Comparison of ENCODE assay signal across 9 cellular contexts in the genomic region with DNA sequence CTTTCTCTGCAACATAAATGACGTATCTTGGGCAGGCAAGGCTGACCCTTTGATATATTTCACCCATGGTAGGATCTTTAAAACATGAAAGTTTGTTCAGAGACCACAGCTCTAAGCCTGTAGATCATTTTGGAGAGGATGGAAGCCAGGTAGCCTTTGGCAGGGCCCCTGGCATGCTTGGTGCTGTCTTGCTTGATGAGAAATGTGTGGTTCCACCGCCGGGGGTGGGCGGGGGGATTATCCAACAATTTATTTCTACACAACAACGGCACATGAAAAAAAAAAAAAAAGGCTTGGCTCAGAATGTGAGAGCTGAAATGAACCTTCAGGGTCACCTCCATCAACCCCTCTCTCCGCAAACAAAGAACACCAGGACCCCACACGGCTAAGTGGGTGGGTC.
A peak's percentile ranks its signal among the peaks of the same experiment; 100 is the strongest.
DNase-seq lines count a peak whose midpoint lies in the region; ATAC-seq and TF ChIP-seq lines count a peak whose summit lies in the region.
"Had no signal": no experiment of that assay in that cellular context is flagged by ENCODE, and none has a peak within 500 bp of the region (broad histone marks: within the 10 kb centered on the region; RNA-seq: fewer than 3 reads in every experiment).

No MANE protein-coding gene starts in this region.

- CTCF ChIA-PET in MCF 10A (lab: Yijun Ruan, JAX): interaction anchor here (0.5 to 17.0 kb wide), 65 partner anchors 9 to 1704 kb away, joined by 3 to 478 read pairs (median 5); a partner anchor contains a TSS

- no peak for ATAC-seq in GM18502 (IDR thresholded peaks at IDR 0.05; ENCODE audit: poor library complexity, unreplicated experiment)

- BruUV-seq in MCF 10A (replicated peaks; lab: Mats Ljungman, UMichigan): no TSS peak

- TF ChIP-seq CTCF in breast epithelium (IDR thresholded peaks at IDR 0.05): no peak
- TF ChIP-seq CTCF in MCF 10A (IDR thresholded peaks at IDR 0.05; ENCODE audit: unreplicated experiment): no peak
- no peak for TF ChIP-seq CTCF in ascending aorta (IDR thresholded peaks at IDR 0.05)
- no peak for TF ChIP-seq CTCF in tibial artery (IDR thresholded peaks at IDR 0.05)

- peak overlapping the region in 1 of 3 donors; percentile 34 for H3K4me3 ChIP-seq in breast epithelium
- peak overlapping the region in 1 of 2 donors; percentile 42 for H3K4me3 ChIP-seq in ascending aorta
- peak overlapping the region; percentile 1 for H3K4me3 ChIP-seq in mucosa of stomach (ENCODE audit: low read length)
- H3K4me3 ChIP-seq in tibial artery: peak overlapping the region; percentile 9 to 25

- peaks cover 6% of the 10 kb centered on the region for H3K4me1 Mint-ChIP-seq in MCF 10A (ENCODE audit: insufficient read depth, unreplicated experiment)

- H3K27ac Mint-ChIP-seq in MCF 10A (ENCODE audit: low read depth, unreplicated experiment): no peak overlapping the region

- H3K9ac ChIP-seq in mucosa of stomach (ENCODE audit: low read length): peak overlapping the region; percentile 31

- DNase-seq in breast epithelium (ENCODE audit: low spot score in 2 of 2) (no peak), MCF 10A (ENCODE audit: unreplicated experiment) (no peak), ascending aorta (ENCODE audit: low spot score in 2 of 2) (no peak), tibial artery (no peak)
- DNase-seq in activated naive CD4-positive, alpha-beta T cell treated with anti-CD3 and anti-CD28 coated beads, Interleukin-2, amount 50 U/mL, for 16 hours: no peak
- no peak for DNase-seq in activated T-cell treated with anti-CD3 and anti-CD28 coated beads, Interleukin-2, amount 50 U/mL, for 1 hour

- POLR2A ChIA-PET in MCF 10A (lab: Yijun Ruan, JAX): interaction anchor here (0.6 to 4.6 kb wide), 15 partner anchors 11 to 1086 kb away, joined by 3 to 54 read pairs (median 4); a partner anchor contains a TSS

- no peak for TF ChIP-seq POLR2A in breast epithelium (IDR thresholded peaks at IDR 0.05)

- no peak overlapping the region for H3K4me3 Mint-ChIP-seq in MCF 10A (ENCODE audit: unreplicated experiment)
- H3K4me3 Mint-ChIP-seq: activated T-cell treated with anti-CD3 and anti-CD28 coated beads, Interleukin-2, amount 50 U/mL, for 4 hours had no signal

- H3K36me3 ChIP-seq in breast epithelium: no peaks in the 10 kb centered on the region
- no peaks in the 10 kb centered on the region for H3K36me3 ChIP-seq in ascending aorta
- no peaks in the 10 kb centered on the region for H3K36me3 ChIP-seq in mucosa of stomach (ENCODE audit: control insufficient read depth, insufficient read depth, low read length)
- H3K36me3 ChIP-seq in tibial artery: no peaks in the 10 kb centered on the region

- no peaks in the 10 kb centered on the region for H3K4me1 ChIP-seq in breast epithelium
- H3K4me1 ChIP-seq in ascending aorta: peaks cover 8 to 63% of the 10 kb centered on the region in 2 donors
- H3K4me1 ChIP-seq in mucosa of stomach (ENCODE audit: control insufficient read depth, insufficient read depth, low read length): peaks cover 12% of the 10 kb centered on the region
- H3K4me1 ChIP-seq in tibial artery: peaks cover 9 to 84% (median 39%) of the 10 kb centered on the region in 4 donors

- peaks cover 17% of the 10 kb centered on the region for H3K27me3 Mint-ChIP-seq in MCF 10A (ENCODE audit: insufficient read depth, unreplicated experiment)

- no peaks in the 10 kb centered on the region for H3K36me3 Mint-ChIP-seq in MCF 10A (ENCODE audit: insufficient read depth, unreplicated experiment)

- H3K27me3 ChIP-seq in breast epithelium: no peaks in the 10 kb centered on the region
- H3K27me3 ChIP-seq in ascending aorta: no peaks in the 10 kb centered on the region
- no peaks in the 10 kb centered on the region for H3K27me3 ChIP-seq in mucosa of stomach (ENCODE audit: control insufficient read depth, insufficient read depth, low read length)
- no peaks in the 10 kb centered on the region for H3K27me3 ChIP-seq in tibial artery

- H3K9me3 Mint-ChIP-seq in MCF 10A (ENCODE audit: unreplicated experiment): no peaks in the 10 kb centered on the region
- H3K9me3 Mint-ChIP-seq: activated T-cell treated with anti-CD3 and anti-CD28 coated beads, Interleukin-2, amount 50 U/mL, for 4 hours had no signal

- intact Hi-C loops in breast epithelium (cut with DNase I; ENCODE audit: low total_unique reads) (no loop called here), MCF 10A (cut with micrococcal nuclease) (loop anchor here (5.0 kb wide), 1 partner anchor 92 kb away; no protein-coding TSS in a partner anchor), ascending aorta (cut with DNase I) (no loop called here), tibial artery (cut with DNase I; ENCODE audit: low total_unique reads) (loop anchor here (2.0 to 5.0 kb wide), 3 partner anchors 104 to 693 kb away; no protein-coding TSS in a partner anchor)

- H3K27ac ChIP-seq in breast epithelium (peak overlapping the region; percentile 1 to 50), ascending aorta (peak overlapping the region; percentile 63 to 69), tibial artery (peak overlapping the region; percentile 51 to 64)

- H3K9me3 ChIP-seq in breast epithelium (no peaks in the 10 kb centered on the region), ascending aorta (no peaks in the 10 kb centered on the region), mucosa of stomach (ENCODE audit: control insufficient read depth, low read length) (no peaks in the 10 kb centered on the region), tibial artery (no peaks in the 10 kb centered on the region)

Comparison
In these comparisons a context has a peak if more than half of its experiments do, and no peak if none do; other contexts are left out.
1. intact Hi-C loops: an anchor here in MCF 10A (5.0 kb wide) and tibial artery (2.0 to 5.0 kb wide); none called in breast epithelium and ascending aorta.